Comparison of ENCODE assay signal across 10 cellular contexts in the genomic region with DNA sequence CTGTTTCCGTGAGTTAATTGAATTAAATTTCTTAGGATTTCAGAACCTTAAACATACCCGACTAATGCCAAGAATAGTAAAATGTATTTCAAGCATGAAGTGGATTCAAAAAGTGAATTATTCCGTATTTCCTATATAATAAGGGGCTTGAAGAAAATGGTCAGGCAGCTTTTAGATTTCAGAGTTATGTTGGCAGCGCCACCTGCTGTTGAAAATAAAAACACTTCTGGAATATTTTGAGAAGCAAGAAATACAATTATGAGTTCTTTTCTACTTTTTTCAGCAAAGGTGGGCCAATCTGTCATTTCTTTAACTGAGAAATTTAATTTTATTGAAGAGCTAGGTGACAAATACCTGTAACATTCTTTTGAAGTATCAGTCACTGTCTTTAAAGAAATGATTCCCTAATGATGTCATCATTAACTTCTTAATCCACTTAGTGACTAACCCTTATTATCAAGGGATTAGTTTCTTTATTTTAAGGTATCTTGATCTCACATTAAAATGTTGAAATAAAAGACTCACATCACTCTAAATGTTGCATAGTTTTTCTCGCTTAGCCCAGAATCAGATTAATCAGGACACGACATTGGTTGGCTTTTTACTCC. TPM values are rescaled to one million over a fixed set of nuclear protein-coding genes. Genes with fewer than 3 reads are reported as not detected.
A peak's percentile ranks its signal among the peaks of the same experiment; 100 is the strongest.
DNase-seq lines count a peak whose midpoint lies in the region; ATAC-seq, FAIRE-seq and TF ChIP-seq lines count a peak whose summit lies in the region.
"Had no signal": no experiment of that assay in that cellular context is flagged by ENCODE, and none has a peak within 500 bp of the region (broad histone marks: within the 10 kb centered on the region; RNA-seq: fewer than 3 reads in every experiment).

No MANE protein-coding gene starts in this region.

- H3K4ac ChIP-seq in trophoblast cell (ENCODE audit: low read depth, low read length): no peak overlapping the region

- ATAC-seq in GM18861 (IDR thresholded peaks at IDR 0.05; ENCODE audit: unreplicated experiment): no peak
- ATAC-seq: naive thymus-derived CD4-positive, alpha-beta T cell had no signal

- H3K23ac ChIP-seq in trophoblast cell (ENCODE audit: low read length): no peak overlapping the region

- no peak overlapping the region for H4K91ac ChIP-seq in trophoblast cell (ENCODE audit: low read depth, low read length)

- H3K4me1 ChIP-seq in trophoblast cell (ENCODE audit: control insufficient read depth in 1 of 2, insufficient read depth in 2 of 2, low read length in 2 of 2): peaks cover 14 to 18% of the 10 kb centered on the region in 2 experiments

- no CpG with 5 or more reads among the region's 6 CpGs for WGBS in trophoblast cell (ENCODE audit: extremely low coverage, insufficient coverage, insufficient read length)

- no peak overlapping the region for H3K4me3 ChIP-seq in epithelial cell of proximal tubule (ENCODE audit: low read depth, low read length)
- H3K4me3 ChIP-seq in trophoblast cell (ENCODE audit: low read depth, low read length): no peak overlapping the region

- peaks cover 4% of the 10 kb centered on the region for H3K79me1 ChIP-seq in trophoblast cell (ENCODE audit: low read length)

- FAIRE-seq in RCC 7860 (lab: Jason Lieb, UNC): peak; percentile 72

- H4K8ac ChIP-seq in trophoblast cell (ENCODE audit: low read depth, low read length): no peak overlapping the region

- no peaks in the 10 kb centered on the region for H3K9me3 ChIP-seq in trophoblast cell (ENCODE audit: insufficient read depth, low read depth, low read length)

- no peak overlapping the region for H3K4me2 ChIP-seq in trophoblast cell (ENCODE audit: low read length)

- 0 out of 2 replicates have a peak overlapping the region, but pooled peaks have one; percentile 7 for H3K27ac Mint-ChIP-seq in HFFc6
- no peak overlapping the region for H3K27ac Mint-ChIP-seq in T-helper 2 cell treated with Interferon-gamma antibody and Interleukin-4, amounts not matched to agents 5 μg/mL and 100 μg/mL, for 36 hours
- H3K27ac Mint-ChIP-seq: naive thymus-derived CD4-positive, alpha-beta T cell; T-helper 1 cell treated with Interleukin-12 subunit alpha and Interleukin-12 subunit beta and Interleukin-4 antibody, amounts not matched to agents 30 μg/mL and 1 μg/mL, for 36 hours had no signal

- no peak overlapping the region for H2AFZ ChIP-seq in trophoblast cell (ENCODE audit: insufficient read depth, low read length, poor library complexity)

- H3K27me3 ChIP-seq in trophoblast cell (ENCODE audit: insufficient read depth, low read length): no peaks in the 10 kb centered on the region

- no peak overlapping the region for H3K4me3 Mint-ChIP-seq in HFFc6
- no peak overlapping the region for H3K4me3 Mint-ChIP-seq in T-helper 2 cell treated with Interferon-gamma antibody and Interleukin-4, amounts not matched to agents 5 μg/mL and 100 μg/mL, for 36 hours
- H3K4me3 Mint-ChIP-seq: naive thymus-derived CD4-positive, alpha-beta T cell; T-helper 1 cell treated with Interleukin-12 subunit alpha and Interleukin-12 subunit beta and Interleukin-4 antibody, amounts not matched to agents 30 μg/mL and 1 μg/mL, for 36 hours had no signal

- H3K4me1 Mint-ChIP-seq in HFFc6 (ENCODE audit: low read depth): peaks cover 72% of the 10 kb centered on the region
- peaks cover 27% of the 10 kb centered on the region for H3K4me1 Mint-ChIP-seq in T-helper 2 cell treated with Interferon-gamma antibody and Interleukin-4, amounts not matched to agents 5 μg/mL and 100 μg/mL, for 36 hours (ENCODE audit: low read depth)

- H3K36me3 ChIP-seq in trophoblast cell (ENCODE audit: control insufficient read depth in 1 of 2, insufficient read depth in 2 of 2, low read length in 2 of 2): no peaks in the 10 kb centered on the region

- no peak overlapping the region for H3K9ac ChIP-seq in trophoblast cell (ENCODE audit: low read length)

- no peak overlapping the region for H2AK5ac ChIP-seq in trophoblast cell (ENCODE audit: low read length)

- H3K36me3 Mint-ChIP-seq in HFFc6 (ENCODE audit: low read depth): 0 out of 2 replicates have a peak, but pooled peaks cover 6% of the 10 kb centered on the region
- no peaks in the 10 kb centered on the region for H3K36me3 Mint-ChIP-seq in T-helper 2 cell treated with Interferon-gamma antibody and Interleukin-4, amounts not matched to agents 5 μg/mL and 100 μg/mL, for 36 hours (ENCODE audit: low read depth)
- H3K36me3 Mint-ChIP-seq: naive thymus-derived CD4-positive, alpha-beta T cell had no signal

- no peaks in the 10 kb centered on the region for H3K79me2 ChIP-seq in trophoblast cell (ENCODE audit: control insufficient read depth, insufficient read depth, low read length, poor library complexity)

- H2BK12ac ChIP-seq in trophoblast cell (ENCODE audit: low read length): no peak overlapping the region

- H3K9me3 Mint-ChIP-seq in HFFc6: no peaks in the 10 kb centered on the region
- no peaks in the 10 kb centered on the region for H3K9me3 Mint-ChIP-seq in T-helper 2 cell treated with Interferon-gamma antibody and Interleukin-4, amounts not matched to agents 5 μg/mL and 100 μg/mL, for 36 hours
- H3K9me3 Mint-ChIP-seq: naive thymus-derived CD4-positive, alpha-beta T cell; T-helper 1 cell treated with Interleukin-12 subunit alpha and Interleukin-12 subunit beta and Interleukin-4 antibody, amounts not matched to agents 30 μg/mL and 1 μg/mL, for 36 hours had no signal

- no peak overlapping the region for H2BK5ac ChIP-seq in trophoblast cell (ENCODE audit: low read depth, low read length, poor library complexity)

- DNase-seq in D341Med (ENCODE audit: low spot score): peak; percentile 30
- DNase-seq in HFFc6: peak; percentile 33
- peak; percentile 21 for DNase-seq in RCC 7860 (ENCODE audit: low spot score)
- DNase-seq in epithelial cell of proximal tubule (ENCODE audit: low read depth): no peak
- peak; percentile 12 to 85 for DNase-seq in trophoblast cell
- DNase-seq in T-helper 2 cell treated with Interferon-gamma antibody and Interleukin-4, amounts not matched to agents 5 μg/mL and 100 μg/mL, for 36 hours (ENCODE audit: low spot score): no peak
- DNase-seq in activated T-cell treated with anti-CD3 and anti-CD28 coated beads, Interleukin-2, amount 50 U/mL, for 1 hour: no peak

- TF ChIP-seq CTCF in HFFc6 (IDR thresholded peaks at IDR 0.05) (peak; percentile 97), epithelial cell of proximal tubule (conservative IDR thresholded peaks at IDR 0.05; ENCODE audit: low read depth, low read length) (peak; percentile 74)

- no peak overlapping the region for H3K14ac ChIP-seq in trophoblast cell (ENCODE audit: low read length)

- H2BK120ac ChIP-seq in trophoblast cell (ENCODE audit: insufficient read depth, low read length, poor library complexity): no peak overlapping the region

- H3K27ac ChIP-seq in trophoblast cell (ENCODE audit: low read depth, low read length): no peak overlapping the region

- no peak overlapping the region for H3K18ac ChIP-seq in trophoblast cell (ENCODE audit: low read length)

- H4K12ac ChIP-seq in trophoblast cell (ENCODE audit: low read depth, low read length): no peak overlapping the region

- no peaks in the 10 kb centered on the region; the same call in 1 of the 2 replicates for H3K27me3 Mint-ChIP-seq in HFFc6 (ENCODE audit: insufficient read depth)
- H3K27me3 Mint-ChIP-seq in T-helper 2 cell treated with Interferon-gamma antibody and Interleukin-4, amounts not matched to agents 5 μg/mL and 100 μg/mL, for 36 hours (ENCODE audit: low read depth): no peaks in the 10 kb centered on the region

RNA-seq across cellular contexts. Expression of a gene that starts 36.6 kb away (rescaled TPM):
- total RNA-seq in HFFc6 (2021; fragmentation: NEBNext Ultra II Directional; extraction: Animal tissue kit (Norgen Biotek cat#: 25700)): not detected
- not detected in 2 replicates for total RNA-seq in epithelial cell of proximal tubule
- polyA plus RNA-seq in trophoblast cell (2013): 0.12 TPM in 1 of 2 replicates, not detected in the other
- total RNA-seq: naive thymus-derived CD4-positive, alpha-beta T cell had no signal
- polyA plus RNA-seq: naive thymus-derived CD4-positive, alpha-beta T cell had no signal

Comparison
In these comparisons a context has a peak if more than half of its experiments do, and no peak if none do; other contexts are left out.
1. DNase-seq: peak in D341Med (single experiment), HFFc6 (single experiment), RCC 7860 (single experiment) and trophoblast cell (2 of 2); none in epithelial cell of proximal tubule (single experiment), T-helper 2 cell treated with Interferon-gamma antibody and Interleukin-4, amounts not matched to agents 5 μg/mL and 100 μg/mL, for 36 hours (single experiment) and activated T-cell treated with anti-CD3 and anti-CD28 coated beads, Interleukin-2, amount 50 U/mL, for 1 hour (single experiment).